ENCODE assay signal across 20 cellular contexts in the genomic region with DNA sequence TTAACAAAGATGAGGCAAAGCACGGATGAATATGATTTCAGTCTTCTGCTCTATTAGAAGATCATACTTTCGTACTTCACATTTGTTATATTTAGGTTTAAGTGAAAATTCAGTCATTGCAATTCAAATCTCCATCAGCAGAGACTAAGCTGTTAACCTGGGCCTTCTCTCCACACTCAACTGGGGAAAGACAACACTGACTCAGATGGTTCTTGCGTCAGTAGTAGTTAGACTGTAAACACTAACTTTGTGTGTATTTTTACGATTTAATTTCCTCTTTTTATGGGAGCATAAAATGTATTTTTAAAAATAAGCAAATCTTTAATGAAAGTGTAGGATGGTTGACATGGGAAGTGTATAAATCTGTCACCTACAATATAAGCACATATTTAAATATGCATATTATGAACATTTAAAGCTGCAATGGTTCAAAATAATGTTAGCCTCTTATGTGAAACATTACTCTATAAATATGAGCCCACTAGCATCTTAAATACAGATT. TPM values are rescaled to one million over a fixed set of nuclear protein-coding genes. Genes with fewer than 3 reads are reported as not detected.
"Had no signal": no experiment of that assay in that cellular context is flagged by ENCODE, and none has a peak within 500 bp of the region (broad histone marks: within the 10 kb centered on the region; RNA-seq: fewer than 3 reads in every experiment).

No MANE protein-coding gene starts in this region.

- H3K36me3 ChIP-seq: gastroesophageal sphincter, lower lobe of right lung, neutrophil, spleen had no signal

- ATAC-seq: activated CD8-positive, alpha-beta T cell treated with anti-CD3 and anti-CD28 coated beads, Interleukin-2, amount 10 ng/mL, durations not matched to agents 7 days and 5 days; activated naive CD8-positive, alpha-beta T cell treated with anti-CD3 and anti-CD28 coated beads, Interleukin-2, amount 50 U/mL, for 24 hours; gastroesophageal sphincter; lower lobe of right lung; right cardiac atrium; WTC11 had no signal

- H3K9me3 ChIP-seq: gastroesophageal sphincter, lower lobe of right lung, neutrophil, spleen had no signal

- H3K27me3 ChIP-seq: gastroesophageal sphincter, neutrophil, spleen had no signal

- H3K4me3 ChIP-seq: coronary artery, gastroesophageal sphincter, lower lobe of right lung, spleen had no signal

- DNase-seq: activated CD4-positive, alpha-beta T cell treated with anti-CD3 and anti-CD28 coated beads for 48 hours; activated CD8-positive, alpha-beta memory T cell treated with anti-CD3 and anti-CD28 coated beads, Interleukin-2, amount 50 U/mL, for 48 hours; activated CD8-positive, alpha-beta T cell treated with anti-CD3 and anti-CD28 coated beads, Interleukin-2, amount 10 ng/mL, durations not matched to agents 7 days and 5 days; activated naive CD4-positive, alpha-beta T cell treated with Interleukin-2 at 50 U/mL for 16 hours; activated naive CD8-positive, alpha-beta T cell treated with anti-CD3 and anti-CD28 coated beads, Interleukin-2, amount 50 U/mL, for 24 hours; effector CD8-positive, alpha-beta T cell; kidney glomerular epithelial cell; lower lobe of right lung; midbrain; naive B cell; right cardiac atrium; spleen; stimulated activated CD4-positive, alpha-beta T cell treated with anti-CD3 and anti-CD28 coated beads, Interleukin-1b, Interleukin-23, amount 100 ng/mL, for 48 hours; stimulated activated naive CD4-positive, alpha-beta T cell treated with Interleukin-2 at 50 U/mL for 16 hours; trophoblast cell had no signal

- H3K4me1 ChIP-seq: gastroesophageal sphincter, lower lobe of right lung, spleen had no signal

- FAIRE-seq: astrocyte had no signal

RNA-seq across cellular contexts. Expression of a gene that starts 42.7 kb away (rescaled TPM):
- total RNA-seq: activated CD8-positive, alpha-beta T cell treated with anti-CD3 and anti-CD28 coated beads, Interleukin-2, amount 10 ng/mL, durations not matched to agents 7 days and 5 days had no signal
